In genomic region chr22:22130956-22131355, GRCh38 we compare ENCODE assay signal across 19 cellular contexts.
DNase-seq lines count a peak whose midpoint lies in the region; ATAC-seq and TF ChIP-seq lines count a peak whose summit lies in the region.
"Had no signal": no experiment of that assay in that cellular context is flagged by ENCODE, and none has a peak within 500 bp of the region (broad histone marks: within the 10 kb centered on the region; RNA-seq: fewer than 3 reads in every experiment).

No MANE protein-coding gene starts in this region.

- no peaks in the 10 kb centered on the region for H3K36me3 ChIP-seq in OCI-LY3 (replicated peaks; ENCODE audit: low read depth, low read length)
- H3K36me3 ChIP-seq in CD4-positive, alpha-beta memory T cell (ENCODE audit: insufficient read depth, low read length): no peaks in the 10 kb centered on the region
- no peaks in the 10 kb centered on the region for H3K36me3 ChIP-seq in left ventricle myocardium inferior
- H3K36me3 ChIP-seq: BE2C had no signal

- peaks cover 13% of the 10 kb centered on the region for H3K27me3 Mint-ChIP-seq in activated T-cell treated with anti-CD3 and anti-CD28 coated beads, Interleukin-2, amount 50 U/mL, for 72 hours (ENCODE audit: low read depth)
- peaks cover 6% of the 10 kb centered on the region for H3K27me3 Mint-ChIP-seq in activated T-cell treated with anti-CD3 and anti-CD28 coated beads, Interleukin-2, amount 50 U/mL, for 4 hours (ENCODE audit: low read depth)
- H3K27me3 Mint-ChIP-seq in CD4-positive, alpha-beta memory T cell: peaks cover 6 to 11% of the 10 kb centered on the region in 2 donors

- TF ChIP-seq CTCF in GM13977 (IDR thresholded peaks at IDR 0.05; ENCODE audit: extremely low read depth, insufficient read depth, missing control alignments) (no peak), OCI-LY3 (IDR thresholded peaks at IDR 0.05; ENCODE audit: low read depth, low read length) (no peak), choroid plexus epithelial cell (conservative IDR thresholded peaks at IDR 0.05; ENCODE audit: low read depth, low read length) (no peak), left ventricle myocardium inferior (IDR thresholded peaks at IDR 0.05; ENCODE audit: borderline replicate concordance) (no peak)

- DNase-seq in activated T-cell treated with anti-CD3 and anti-CD28 coated beads, Interleukin-2, amount 50 U/mL, for 72 hours: no peak
- DNase-seq in activated T-cell treated with anti-CD3 and anti-CD28 coated beads, Interleukin-2, amount 50 U/mL, for 4 hours: no peak
- peak; percentile 38 for DNase-seq in GM13977 (ENCODE audit: low spot score)
- DNase-seq in choroid plexus epithelial cell (ENCODE audit: low read depth): peak; percentile 16
- DNase-seq in CD4-positive, alpha-beta memory T cell: no peak
- no peak for DNase-seq in activated naive CD4-positive, alpha-beta T cell treated with anti-CD3 and anti-CD28 coated beads, Interleukin-2, amount 50 U/mL, for 16 hours
- DNase-seq in left ventricle myocardium inferior: no peak
- DNase-seq: BE2C; CD8-positive, alpha-beta T cell; COR-L47; DMS153; DMS79 treated with DMSO at 0.1 percent for 48 hours; GF-D8; GOT3; H9; IMR-90 had no signal

- H3K9ac ChIP-seq in OCI-LY3 (ENCODE audit: low read length): no peak overlapping the region

- no peaks in the 10 kb centered on the region for H3K36me3 Mint-ChIP-seq in activated T-cell treated with anti-CD3 and anti-CD28 coated beads, Interleukin-2, amount 50 U/mL, for 72 hours (ENCODE audit: insufficient read depth in 2 of 2)
- no peaks in the 10 kb centered on the region for H3K36me3 Mint-ChIP-seq in activated T-cell treated with anti-CD3 and anti-CD28 coated beads, Interleukin-2, amount 50 U/mL, for 4 hours (ENCODE audit: insufficient read depth)
- no peaks in the 10 kb centered on the region for H3K36me3 Mint-ChIP-seq in CD4-positive, alpha-beta memory T cell
- H3K36me3 Mint-ChIP-seq: CD8-positive, alpha-beta T cell had no signal

- peak overlapping the region; percentile 48; the same call in 1 of the 2 replicates for H2AFZ ChIP-seq in OCI-LY3 (ENCODE audit: low read depth, low read length)

- peak; percentile 64 to 83 for ATAC-seq in activated T-cell treated with anti-CD3 and anti-CD28 coated beads, Interleukin-2, amount 50 U/mL, for 72 hours (replicated peaks in 1 of 2)
- ATAC-seq in activated T-cell treated with anti-CD3 and anti-CD28 coated beads, Interleukin-2, amount 50 U/mL, for 4 hours: no peak
- ATAC-seq: A549; CD8-positive, alpha-beta T cell had no signal

- H3K4me1 Mint-ChIP-seq in activated T-cell treated with anti-CD3 and anti-CD28 coated beads, Interleukin-2, amount 50 U/mL, for 72 hours (ENCODE audit: low read depth): peaks cover 12% of the 10 kb centered on the region
- H3K4me1 Mint-ChIP-seq in activated T-cell treated with anti-CD3 and anti-CD28 coated beads, Interleukin-2, amount 50 U/mL, for 4 hours (ENCODE audit: low read depth): no peaks in the 10 kb centered on the region
- H3K4me1 Mint-ChIP-seq in CD4-positive, alpha-beta memory T cell: no peaks in the 10 kb centered on the region

- POLR2A ChIA-PET in CD4-positive, alpha-beta memory T cell (lab: Charles Lee; ENCODE audit: partially characterized antibody): no interaction called here

- no peaks in the 10 kb centered on the region for H3K9me3 Mint-ChIP-seq in activated T-cell treated with anti-CD3 and anti-CD28 coated beads, Interleukin-2, amount 50 U/mL, for 72 hours
- H3K9me3 Mint-ChIP-seq in activated T-cell treated with anti-CD3 and anti-CD28 coated beads, Interleukin-2, amount 50 U/mL, for 4 hours: no peaks in the 10 kb centered on the region
- H3K9me3 Mint-ChIP-seq in CD4-positive, alpha-beta memory T cell: peaks cover 0 to 5% (median 0%) of the 10 kb centered on the region in 8 donors
- H3K9me3 Mint-ChIP-seq: CD8-positive, alpha-beta T cell had no signal

- no peaks in the 10 kb centered on the region for H4K20me1 ChIP-seq in OCI-LY3 (ENCODE audit: insufficient read depth, low read length)

- H3K27ac ChIP-seq in OCI-LY3 (ENCODE audit: low read length) (no peak overlapping the region), left ventricle myocardium inferior (replicated peaks) (no peak overlapping the region)
- H3K27ac ChIP-seq in CD4-positive, alpha-beta memory T cell (ENCODE audit: low read depth, low read length): no peak overlapping the region
- H3K27ac ChIP-seq: A549, C4-2B had no signal

- peaks cover 13% of the 10 kb centered on the region for H3K4me1 ChIP-seq in OCI-LY3 (ENCODE audit: low read length)
- H3K4me1 ChIP-seq in CD4-positive, alpha-beta memory T cell (ENCODE audit: insufficient read depth, low read length): no peaks in the 10 kb centered on the region
- H3K4me1 ChIP-seq in left ventricle myocardium inferior: no peaks in the 10 kb centered on the region
- H3K4me1 ChIP-seq: A549, BE2C had no signal

- H3K9me3 ChIP-seq in OCI-LY3 (ENCODE audit: insufficient read depth, low read length) (no peaks in the 10 kb centered on the region), left ventricle myocardium inferior (replicated peaks) (no peaks in the 10 kb centered on the region)
- no peaks in the 10 kb centered on the region for H3K9me3 ChIP-seq in CD4-positive, alpha-beta memory T cell (ENCODE audit: control insufficient read depth in 1 of 2, low read length in 2 of 2)
- H3K9me3 ChIP-seq: A549, BE2C had no signal

- intact Hi-C loops in CD4-positive, alpha-beta memory T cell (cut with micrococcal nuclease): no loop called here
- intact Hi-C loops in left ventricle myocardium inferior (cut with micrococcal nuclease): no loop called here

- H3K79me2 ChIP-seq in OCI-LY3 (ENCODE audit: low read length): no peaks in the 10 kb centered on the region

- CTCF ChIA-PET in CD4-positive, alpha-beta memory T cell (lab: Charles Lee; ENCODE audit: partially characterized antibody): no interaction called here

- H3K27me3 ChIP-seq in OCI-LY3 (ENCODE audit: low read depth, low read length) (no peaks in the 10 kb centered on the region; the same call in 1 of the 2 replicates), left ventricle myocardium inferior (ENCODE audit: low read depth) (peaks cover 43% of the 10 kb centered on the region)
- H3K27me3 ChIP-seq in CD4-positive, alpha-beta memory T cell (ENCODE audit: insufficient read depth, low read length): no peaks in the 10 kb centered on the region

- peak overlapping the region; percentile 43 to 76 for H3K4me3 Mint-ChIP-seq in activated T-cell treated with anti-CD3 and anti-CD28 coated beads, Interleukin-2, amount 50 U/mL, for 72 hours
- H3K4me3 Mint-ChIP-seq in activated T-cell treated with anti-CD3 and anti-CD28 coated beads, Interleukin-2, amount 50 U/mL, for 4 hours: no peak overlapping the region
- no peak overlapping the region for H3K4me3 Mint-ChIP-seq in CD4-positive, alpha-beta memory T cell
- H3K4me3 Mint-ChIP-seq: CD8-positive, alpha-beta T cell; H9 had no signal

- in situ Hi-C loops in GM13977 (cut with MboI; ENCODE audit: low pct_unique_long_range_greater_than_20kb, low sequenced_read_pairs, unreplicated experiment): no loop called here

- H3K27ac Mint-ChIP-seq in activated T-cell treated with anti-CD3 and anti-CD28 coated beads, Interleukin-2, amount 50 U/mL, for 72 hours: peak overlapping the region; percentile 1
- H3K27ac Mint-ChIP-seq in CD4-positive, alpha-beta memory T cell: no peak overlapping the region
- H3K27ac Mint-ChIP-seq: CD8-positive, alpha-beta T cell; H9 had no signal

- peak overlapping the region; percentile 50 for H3K4me2 ChIP-seq in OCI-LY3 (ENCODE audit: low read length)
- H3K4me2 ChIP-seq: A549 had no signal

- H3K4me3 ChIP-seq in OCI-LY3 (ENCODE audit: low read length) (no peak overlapping the region), choroid plexus epithelial cell (ENCODE audit: low read depth, low read length) (no peak overlapping the region), left ventricle myocardium inferior (no peak overlapping the region)
- H3K4me3 ChIP-seq in CD4-positive, alpha-beta memory T cell (ENCODE audit: low read length in 2 of 2): no peak overlapping the region
- H3K4me3 ChIP-seq: A549 had no signal

Comparison
In these comparisons a context has a peak if more than half of its experiments do, and no peak if none do; other contexts are left out.
1. ATAC-seq: peak in activated T-cell treated with anti-CD3 and anti-CD28 coated beads, Interleukin-2, amount 50 U/mL, for 72 hours (2 of 2); none in activated T-cell treated with anti-CD3 and anti-CD28 coated beads, Interleukin-2, amount 50 U/mL, for 4 hours (0 of 2).
2. H3K4me3 Mint-ChIP-seq: peak in activated T-cell treated with anti-CD3 and anti-CD28 coated beads, Interleukin-2, amount 50 U/mL, for 72 hours (2 of 2); none in activated T-cell treated with anti-CD3 and anti-CD28 coated beads, Interleukin-2, amount 50 U/mL, for 4 hours (single experiment) and CD4-positive, alpha-beta memory T cell (0 of 8).
3. DNase-seq: peak in GM13977 (single experiment) and choroid plexus epithelial cell (single experiment); none in activated T-cell treated with anti-CD3 and anti-CD28 coated beads, Interleukin-2, amount 50 U/mL, for 72 hours (0 of 2), activated T-cell treated with anti-CD3 and anti-CD28 coated beads, Interleukin-2, amount 50 U/mL, for 4 hours (single experiment), CD4-positive, alpha-beta memory T cell (0 of 5), activated naive CD4-positive, alpha-beta T cell treated with anti-CD3 and anti-CD28 coated beads, Interleukin-2, amount 50 U/mL, for 16 hours (single experiment) and left ventricle myocardium inferior (single experiment).